ENCODE assay signal across 10 cellular contexts in genomic region chr7:99733448-99733847, GRCh38. TPM values are rescaled to one million over a fixed set of nuclear protein-coding genes. Genes with fewer than 3 reads are reported as not detected.
A peak's percentile ranks its signal among the peaks of the same experiment; 100 is the strongest.
DNase-seq lines count a peak whose midpoint lies in the region; ATAC-seq, FAIRE-seq and TF ChIP-seq lines count a peak whose summit lies in the region.
"Had no signal": no experiment of that assay in that cellular context is flagged by ENCODE, and none has a peak within 500 bp of the region (broad histone marks: within the 10 kb centered on the region; RNA-seq: fewer than 3 reads in every experiment).

No MANE protein-coding gene starts in this region.

- ATAC-seq in right lobe of liver: peak; percentile 11 to 35 (median 16)

- H3K4me1 Mint-ChIP-seq in Caco-2 (ENCODE audit: low read depth, unreplicated experiment): no peaks in the 10 kb centered on the region

- H3K4me3 Mint-ChIP-seq in Caco-2 (ENCODE audit: unreplicated experiment): no peak overlapping the region
- H3K4me3 Mint-ChIP-seq: activated T-helper 1 cell treated with anti-CD3 and anti-CD28 coated beads, Interleukin-12 subunit alpha, Interleukin-12 subunit beta, Interleukin-2, Interleukin-4 antibody, amounts not matched to agents 30 ng/mL and 10 ng/mL and 1 ng/mL, durations not matched to agents 14 hours and 24 hours and 36 hours had no signal

- peak; percentile 48 for FAIRE-seq in GM19239 (lab: Jason Lieb, UNC)

- no peak for TF ChIP-seq POLR2A in right lobe of liver (IDR thresholded peaks at IDR 0.05)
- no peak for TF ChIP-seq POLR2A in Peyer's patch (IDR thresholded peaks at IDR 0.05)

- no peaks in the 10 kb centered on the region for H3K36me3 ChIP-seq in Caco-2 (ENCODE audit: control insufficient read depth, insufficient read depth, low read length)
- no peaks in the 10 kb centered on the region for H3K36me3 ChIP-seq in right lobe of liver
- no peaks in the 10 kb centered on the region for H3K36me3 ChIP-seq in Peyer's patch

- no peak overlapping the region for H3K4me3 ChIP-seq in Caco-2 (ENCODE audit: low read depth, low read length)
- H3K4me3 ChIP-seq in right lobe of liver: peak overlapping the region in 1 of 3 donors; percentile 30
- H3K4me3 ChIP-seq in Peyer's patch: no peak overlapping the region

- peaks cover 4% of the 10 kb centered on the region for H3K27me3 Mint-ChIP-seq in Caco-2 (ENCODE audit: insufficient read depth, unreplicated experiment)

- no TSS peak for BruUV-seq in Caco-2 (replicated peaks; lab: Mats Ljungman, UMichigan)

- DNase-seq in Caco-2 (peak in 1 of 2 experiments; percentile 38), GM19239 (ENCODE audit: insufficient read length, low spot score) (peak; percentile 9), right lobe of liver (no peak), Peyer's patch (no peak), NCI-H1417 treated with DMSO at 0.1 percent for 48 hours (lab: John Stamatoyannopoulos, UW) (no peak), GF-D8 (lab: John Stamatoyannopoulos, UW) (no peak)
- DNase-seq: effector CD8-positive, alpha-beta T cell had no signal

- H3K27ac ChIP-seq in VCaP (no peak overlapping the region), right lobe of liver (peak overlapping the region; percentile 10 to 78 (median 51)), Peyer's patch (no peak overlapping the region)

- TF ChIP-seq CTCF in Caco-2 (IDR thresholded peaks at IDR 0.05; ENCODE audit: insufficient read depth in 1 of 2, low read depth in 1 of 2, low read length in 1 of 2, severe bottlenecking in 1 of 2, unreplicated experiment in 1 of 2): peak; percentile 35 to 43
- TF ChIP-seq CTCF in VCaP (conservative IDR thresholded peaks at IDR 0.05): 0 out of 2 replicates have a peak, but pooled peaks have one; percentile 12
- TF ChIP-seq CTCF in right lobe of liver (IDR thresholded peaks at IDR 0.05): peak in 2 of 4 donors; percentile 8 to 30
- TF ChIP-seq CTCF in Peyer's patch (IDR thresholded peaks at IDR 0.05): no peak

- no peak overlapping the region for H3K27ac Mint-ChIP-seq in Caco-2 (ENCODE audit: unreplicated experiment)
- H3K27ac Mint-ChIP-seq: activated T-helper 1 cell treated with anti-CD3 and anti-CD28 coated beads, Interleukin-12 subunit alpha, Interleukin-12 subunit beta, Interleukin-2, Interleukin-4 antibody, amounts not matched to agents 30 ng/mL and 10 ng/mL and 1 ng/mL, durations not matched to agents 14 hours and 24 hours and 36 hours had no signal

- intact Hi-C loops in Caco-2 (cut with micrococcal nuclease; ENCODE audit: unreplicated experiment): loop anchor here (5.0 kb wide), 1 partner anchor 101 kb away; no protein-coding TSS in a partner anchor
- intact Hi-C loops in right lobe of liver (cut with DNase I): no loop called here

- H3K4me1 ChIP-seq in Caco-2 (peaks cover 19% of the 10 kb centered on the region), right lobe of liver (peaks cover 0 to 38% (median 3%) of the 10 kb centered on the region in 4 donors), Peyer's patch (no peaks in the 10 kb centered on the region)

- H3K27me3 ChIP-seq in Caco-2 (replicated peaks; ENCODE audit: control insufficient read depth, insufficient read depth, low read length): no peaks in the 10 kb centered on the region
- H3K27me3 ChIP-seq in right lobe of liver: no peaks in the 10 kb centered on the region
- no peaks in the 10 kb centered on the region for H3K27me3 ChIP-seq in Peyer's patch

- POLR2A ChIA-PET in Caco-2 (lab: Charles Lee): no interaction called here

- no peaks in the 10 kb centered on the region for H3K9me3 ChIP-seq in Caco-2
- H3K9me3 ChIP-seq in right lobe of liver: no peaks in the 10 kb centered on the region
- no peaks in the 10 kb centered on the region for H3K9me3 ChIP-seq in Peyer's patch

- H3K9me3 Mint-ChIP-seq in Caco-2 (ENCODE audit: unreplicated experiment): no peaks in the 10 kb centered on the region
- H3K9me3 Mint-ChIP-seq: activated T-helper 1 cell treated with anti-CD3 and anti-CD28 coated beads, Interleukin-12 subunit alpha, Interleukin-12 subunit beta, Interleukin-2, Interleukin-4 antibody, amounts not matched to agents 30 ng/mL and 10 ng/mL and 1 ng/mL, durations not matched to agents 14 hours and 24 hours and 36 hours had no signal

- CTCF ChIA-PET in Caco-2 (lab: Charles Lee): no interaction called here

- H3K36me3 Mint-ChIP-seq in Caco-2 (ENCODE audit: insufficient read depth, unreplicated experiment): no peaks in the 10 kb centered on the region

- no CpG with 5 or more reads among the region's 2 CpGs for WGBS in right lobe of liver (ENCODE audit: insufficient coverage, low coverage, low lambda C conversion rate, missing lambda C conversion rate)

RNA-seq across cellular contexts. Expression of gene CYP3A7, which starts 1.5 kb away (rescaled TPM):
- total RNA-seq in Caco-2 (2022) (not detected in 2 replicates), right lobe of liver (100 to 1,000 TPM in 4 of 6 experiments, 10 to 100 TPM in 2; 19.8 to 623 (median 340) TPM), Peyer's patch (1 to 10 TPM in 1 of 4 donors, under 1 TPM in 1, not detected in 2; 0.76 to 5.3 TPM)
- total RNA-seq: activated T-helper 1 cell treated with anti-CD3 and anti-CD28 coated beads, Interleukin-12 subunit alpha, Interleukin-12 subunit beta, Interleukin-2, Interleukin-4 antibody, amounts not matched to agents 30 ng/mL and 10 ng/mL and 1 ng/mL, durations not matched to agents 14 hours and 24 hours and 36 hours had no signal

RNA-seq across cellular contexts. Expression of gene CYP3A4, which starts 50.5 kb away (rescaled TPM):
- total RNA-seq in Caco-2 (2022) (not detected in 2 replicates), right lobe of liver (over 10,000 TPM in 1 of 6 experiments, 1,000 to 10,000 TPM in 2, 100 to 1,000 TPM in 3; 443 to 12,747 (median 1,120) TPM), Peyer's patch (1,000 to 10,000 TPM in 1 of 4 donors, 100 to 1,000 TPM in 2, 10 to 100 TPM in 1; 16.5 to 3,180 (median 690) TPM)
- total RNA-seq: activated T-helper 1 cell treated with anti-CD3 and anti-CD28 coated beads, Interleukin-12 subunit alpha, Interleukin-12 subunit beta, Interleukin-2, Interleukin-4 antibody, amounts not matched to agents 30 ng/mL and 10 ng/mL and 1 ng/mL, durations not matched to agents 14 hours and 24 hours and 36 hours; ureter had no signal

RNA-seq across cellular contexts. Expression of gene CYP3A5, which starts 53.7 kb away (rescaled TPM):
- total RNA-seq in Caco-2 (2022) (2.7 and 3.7 TPM in 2 replicates), right lobe of liver (100 to 1,000 TPM; 307 to 774 (median 646) TPM), Peyer's patch (1,000 to 10,000 TPM in 2 of 4 donors, 100 to 1,000 TPM in 2; 135 to 1,701 (median 1,072) TPM)
- total RNA-seq: activated T-helper 1 cell treated with anti-CD3 and anti-CD28 coated beads, Interleukin-12 subunit alpha, Interleukin-12 subunit beta, Interleukin-2, Interleukin-4 antibody, amounts not matched to agents 30 ng/mL and 10 ng/mL and 1 ng/mL, durations not matched to agents 14 hours and 24 hours and 36 hours had no signal

Comparison
In these comparisons a context has a peak if more than half of its experiments do, and no peak if none do; other contexts are left out.
1. CTCF ChIP-seq: peak in Caco-2 (2 of 2) and VCaP (single experiment); none in Peyer's patch (0 of 6).
2. H3K27ac ChIP-seq: peak in right lobe of liver (3 of 3); none in VCaP (single experiment) and Peyer's patch (0 of 4).
3. RNA of gene CYP3A4, which starts 50.5 kb away (total RNA-seq): 443 to 12,747 TPM in right lobe of liver and 16.5 to 3,180 TPM in Peyer's patch; not detected in Caco-2; every median in the first group is over 10 times any median in the second.
4. RNA of gene CYP3A5, which starts 53.7 kb away (total RNA-seq): 135 to 1,701 TPM in Peyer's patch and 307 to 774 TPM in right lobe of liver; 2.7 to 3.7 TPM in Caco-2; every median in the first group is over 10 times any median in the second.